ENCODE assay signal across 20 cellular contexts in genomic region chr4:48346594-48346993, GRCh38. TPM values are rescaled to one million over a fixed set of nuclear protein-coding genes. Genes with fewer than 3 reads are reported as not detected.
A peak's percentile ranks its signal among the peaks of the same experiment; 100 is the strongest.
DNase-seq lines count a peak whose midpoint lies in the region; ATAC-seq and TF ChIP-seq lines count a peak whose summit lies in the region.
"Had no signal": no experiment of that assay in that cellular context is flagged by ENCODE, and none has a peak within 500 bp of the region (broad histone marks: within the 10 kb centered on the region; RNA-seq: fewer than 3 reads in every experiment).

No MANE protein-coding gene starts in this region.

- H3K9me3 Mint-ChIP-seq in CD8-positive, alpha-beta T cell, result no peaks in the 10 kb centered on the region
- H3K9me3 Mint-ChIP-seq in WTC11, result peaks cover under 1% of the 10 kb centered on the region
- H3K9me3 Mint-ChIP-seq: effector memory CD8-positive, alpha-beta T cell had no signal

- POLR2A ChIA-PET in CD8-positive, alpha-beta T cell (lab: Charles Lee), result no interaction called here
- POLR2A ChIA-PET in WTC11 (lab: Charles Lee), result no interaction called here

- no peak overlapping the region for H3K9ac ChIP-seq in GM23248

- in situ Hi-C loops in GM23248 (cut with MboI), result no loop called here

- no peak overlapping the region for H3K27ac Mint-ChIP-seq in CD8-positive, alpha-beta T cell
- peak overlapping the region; percentile 82 for H3K27ac Mint-ChIP-seq in WTC11
- H3K27ac Mint-ChIP-seq: effector memory CD8-positive, alpha-beta T cell had no signal

- H3K4me2 ChIP-seq in GM23248 (ENCODE audit: unreplicated experiment), result peak overlapping the region; percentile 36

- peaks cover 21% of the 10 kb centered on the region; the same call in 1 of the 2 replicates for H4K20me1 ChIP-seq in GM23248 (ENCODE audit: insufficient read depth)

- H3K4me1 ChIP-seq in CD8-positive, alpha-beta T cell (ENCODE audit: insufficient read depth, low read length), result peaks cover 65% of the 10 kb centered on the region
- peaks cover 29% of the 10 kb centered on the region for H3K4me1 ChIP-seq in GM23248 (ENCODE audit: insufficient read depth)

- peak overlapping the region; percentile 21 for H3K4me3 Mint-ChIP-seq in CD8-positive, alpha-beta T cell
- H3K4me3 Mint-ChIP-seq in WTC11, result no peak overlapping the region

- no peaks in the 10 kb centered on the region for H3K27me3 ChIP-seq in CD8-positive, alpha-beta T cell (ENCODE audit: insufficient read depth, low read length)
- no peaks in the 10 kb centered on the region for H3K27me3 ChIP-seq in GM23248 (replicated peaks; ENCODE audit: insufficient read depth)
- H3K27me3 ChIP-seq: SJSA1 had no signal

- CTCF ChIA-PET in CD8-positive, alpha-beta T cell (lab: Charles Lee), result no interaction called here
- CTCF ChIA-PET in WTC11 (lab: Charles Lee), result no interaction called here

- H3K4me3 ChIP-seq in CD8-positive, alpha-beta T cell (ENCODE audit: low read depth, low read length), result no peak overlapping the region
- H3K4me3 ChIP-seq in GM23248, result no peak overlapping the region
- H3K4me3 ChIP-seq: mucosa of descending colon, SJSA1 had no signal

- H3K36me3 Mint-ChIP-seq in CD8-positive, alpha-beta T cell, result peaks cover 12% of the 10 kb centered on the region
- no peaks in the 10 kb centered on the region; the same call in 1 of the 2 replicates for H3K36me3 Mint-ChIP-seq in WTC11

- H2AFZ ChIP-seq in GM23248, result no peak overlapping the region

- no peaks in the 10 kb centered on the region for H3K9me2 ChIP-seq in GM23248 (ENCODE audit: insufficient read depth)

- DNase-seq in CD8-positive, alpha-beta T cell, result no peak
- DNase-seq in GM23248 (peak; percentile 46), WTC11 (ENCODE audit: low spot score) (no peak), kidney tubule cell (ENCODE audit: low spot score) (peak; percentile 34), SK-N-DZ (ENCODE audit: low spot score) (no peak), NCI-H526 treated with DMSO at 0.1 percent for 48 hours (lab: John Stamatoyannopoulos, UW) (no peak), GM10266 (ENCODE audit: extremely low spot score) (no peak)
- DNase-seq: activated CD8-positive, alpha-beta memory T cell treated with anti-CD3 and anti-CD28 coated beads, Interleukin-2, amount 50 U/mL, for 48 hours; AML-193; cerebellar nuclear complex; effector memory CD8-positive, alpha-beta T cell; GF-D8; hippocampal formation; mucosa of descending colon; NCI-H1048; NCI-H2107; OCI-M1; stimulated activated CD4-positive, alpha-beta T cell treated with anti-CD3 and anti-CD28 coated beads, Interleukin-4, amount 100 ng/mL, for 4 hours; T-helper 9 cell had no signal

- no peak for ATAC-seq in CD8-positive, alpha-beta T cell
- ATAC-seq in WTC11, result no peak
- ATAC-seq: effector memory CD8-positive, alpha-beta T cell; mucosa of descending colon had no signal

- H3K27me3 Mint-ChIP-seq in CD8-positive, alpha-beta T cell (ENCODE audit: low read depth), result no peaks in the 10 kb centered on the region
- H3K27me3 Mint-ChIP-seq in WTC11 (ENCODE audit: low read depth), result no peaks in the 10 kb centered on the region
- H3K27me3 Mint-ChIP-seq: effector memory CD8-positive, alpha-beta T cell had no signal

- peaks cover 100% of the 10 kb centered on the region for H3K79me2 ChIP-seq in GM23248 (ENCODE audit: insufficient read depth)

- H3K9me3 ChIP-seq in CD8-positive, alpha-beta T cell (ENCODE audit: low read length), result no peaks in the 10 kb centered on the region
- H3K9me3 ChIP-seq in GM23248 (ENCODE audit: low read depth), result no peaks in the 10 kb centered on the region
- H3K9me3 ChIP-seq: mucosa of descending colon, SJSA1 had no signal

- peaks cover 17% of the 10 kb centered on the region; the same call in 1 of the 2 replicates for H3F3A ChIP-seq in GM23248 (ENCODE audit: insufficient read depth)

- peaks cover 81% of the 10 kb centered on the region for H3K4me1 Mint-ChIP-seq in CD8-positive, alpha-beta T cell (ENCODE audit: low read depth)
- H3K4me1 Mint-ChIP-seq in WTC11, result peaks cover 63% of the 10 kb centered on the region

- TF ChIP-seq CTCF in CD8-positive, alpha-beta T cell (IDR thresholded peaks at IDR 0.05), result no peak
- TF ChIP-seq CTCF in WTC11 (IDR thresholded peaks at IDR 0.05) (no peak), GM10266 (IDR thresholded peaks at IDR 0.05; ENCODE audit: control insufficient read depth, insufficient read depth, low read depth, missing control alignments) (no peak)

- intact Hi-C loops in CD8-positive, alpha-beta T cell (cut with DNase I, micrococcal nuclease), result loop anchor here in 1 of 2 experiments (10.0 kb wide), 2 partner anchors 438 to 488 kb away; partner anchors contain the start of genes FRYL and OCIAD1

- no peaks in the 10 kb centered on the region for H3K36me3 ChIP-seq in CD8-positive, alpha-beta T cell (ENCODE audit: insufficient read depth, low read length)
- no peaks in the 10 kb centered on the region for H3K36me3 ChIP-seq in GM23248 (ENCODE audit: low read depth)

- no peak overlapping the region for H3K27ac ChIP-seq in CD8-positive, alpha-beta T cell (ENCODE audit: low read depth, low read length)
- H3K27ac ChIP-seq in GM23248, result 0 out of 2 replicates have a peak overlapping the region, but pooled peaks have one; percentile 5
- H3K27ac ChIP-seq: SJSA1 had no signal

TF ChIP-seq in WTC11, 78 proteins besides CTCF, POLR2A, EP300 and RAD21:
- TF ChIP-seq TEAD1 (CRISPR knock-in tag; IDR thresholded peaks at IDR 0.05), result no peak
- TF ChIP-seq GRHL2 (CRISPR knock-in tag; IDR thresholded peaks at IDR 0.05; ENCODE audit: insufficient replicate concordance, severe bottlenecking), result no peak
- no peak for TF ChIP-seq TCF7 (CRISPR knock-in tag; IDR thresholded peaks at IDR 0.05; ENCODE audit: low read depth)
- no peak for TF ChIP-seq HMGA2 (CRISPR knock-in tag; IDR thresholded peaks at IDR 0.05)
- no peak for TF ChIP-seq ZBTB21 (CRISPR knock-in tag; IDR thresholded peaks at IDR 0.05; ENCODE audit: borderline replicate concordance)
- no peak for TF ChIP-seq NFYB (CRISPR knock-in tag; conservative IDR thresholded peaks at IDR 0.05; ENCODE audit: low read depth)
- TF ChIP-seq, protein P1, sequence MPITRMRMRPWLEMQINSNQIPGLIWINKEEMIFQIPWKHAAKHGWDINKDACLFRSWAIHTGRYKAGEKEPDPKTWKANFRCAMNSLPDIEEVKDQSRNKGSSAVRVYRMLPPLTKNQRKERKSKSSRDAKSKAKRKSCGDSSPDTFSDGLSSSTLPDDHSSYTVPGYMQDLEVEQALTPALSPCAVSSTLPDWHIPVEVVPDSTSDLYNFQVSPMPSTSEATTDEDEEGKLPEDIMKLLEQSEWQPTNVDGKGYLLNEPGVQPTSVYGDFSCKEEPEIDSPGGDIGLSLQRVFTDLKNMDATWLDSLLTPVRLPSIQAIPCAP (CRISPR knock-in tag; IDR thresholded peaks at IDR 0.05), result no peak
- no peak for TF ChIP-seq TP53 (CRISPR knock-in tag; IDR thresholded peaks at IDR 0.05)
- no peak for TF ChIP-seq FOXK1 (CRISPR knock-in tag; IDR thresholded peaks at IDR 0.05)
- TF ChIP-seq ESRRA (CRISPR knock-in tag; IDR thresholded peaks at IDR 0.05; ENCODE audit: borderline replicate concordance), result no peak
- TF ChIP-seq ZNF423 (CRISPR knock-in tag; IDR thresholded peaks at IDR 0.05), result no peak

RNA-seq across cellular contexts. Expression of gene SLAIN2, which starts 5.3 kb away (rescaled TPM):
- 10 to 100 TPM; 62.4 to 76.5 TPM for total RNA-seq in CD8-positive, alpha-beta T cell
- 60.4 and 98.3 TPM in 2 replicates for total RNA-seq in GM23248 (2014; rRNA removed; shearing (Covaris generic))
- polyA plus RNA-seq in GM23248 (2016; fragmentation: Nextera tagmentation; extraction: Ambion mirVana), result 41.9 and 46.2 TPM in 2 replicates
- total RNA-seq in WTC11 (2021), result 31.2 to 35.8 TPM (median 33.8 TPM) in 3 replicates
- 8.0 and 8.8 TPM in 2 replicates for polyA plus RNA-seq in SK-N-DZ (2014; cell fraction: cytosol; rRNA removed)
- polyA plus RNA-seq in SK-N-DZ (2014; cell fraction: nucleus; rRNA removed), result 7.1 and 7.5 TPM in 2 replicates

Comparison
In these comparisons a context has a peak if more than half of its experiments do, and no peak if none do; other contexts are left out.
1. DNase-seq: peak in GM23248 (single experiment) and kidney tubule cell (single experiment); none in CD8-positive, alpha-beta T cell (0 of 7), WTC11 (single experiment), SK-N-DZ (single experiment), NCI-H526 treated with DMSO at 0.1 percent for 48 hours (single experiment) and GM10266 (single experiment).